ENCODE assay signal across 28 cellular contexts in the genomic region with DNA sequence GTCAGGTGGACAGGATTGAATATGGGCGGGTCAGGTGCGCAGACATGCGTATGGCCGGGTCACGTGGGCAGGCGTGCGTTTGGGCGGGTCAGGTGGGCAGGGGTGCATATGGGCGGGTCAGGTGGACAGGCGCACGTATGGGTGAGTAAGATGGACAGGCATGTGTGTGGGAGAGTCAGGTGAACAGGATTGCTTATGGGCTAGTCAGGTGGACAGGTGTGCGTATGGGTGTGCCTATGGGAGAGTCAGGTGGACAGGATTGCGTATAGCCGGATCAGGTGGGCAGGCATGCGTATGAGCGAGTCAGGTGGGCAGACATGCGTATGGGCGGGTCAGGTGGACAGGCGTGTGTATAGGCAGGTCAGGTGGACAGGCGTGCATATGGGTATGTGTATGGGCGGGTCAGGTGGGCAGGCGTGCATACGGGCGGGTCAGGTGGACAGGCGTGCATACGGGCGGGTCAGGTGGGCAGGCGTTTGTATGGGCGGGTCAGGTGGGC. TPM values are rescaled to one million over a fixed set of nuclear protein-coding genes. Genes with fewer than 3 reads are reported as not detected.
DNase-seq lines count a peak whose midpoint lies in the region; ATAC-seq and TF ChIP-seq lines count a peak whose summit lies in the region.
"Had no signal": no experiment of that assay in that cellular context is flagged by ENCODE, and none has a peak within 500 bp of the region (broad histone marks: within the 10 kb centered on the region; RNA-seq: fewer than 3 reads in every experiment).

No MANE protein-coding gene starts in this region.

- peak; percentile 24 for ATAC-seq in activated naive CD8-positive, alpha-beta T cell treated with anti-CD3 and anti-CD28 coated beads, Interleukin-2, amount 50 U/mL, for 24 hours
- ATAC-seq in RWPE2 (ENCODE audit: low read depth) (0 out of 3 replicates have a peak, but pooled peaks have one; percentile 28), lower lobe of right lung (peak in 1 of 2 donors; percentile 14), GM18520 (IDR thresholded peaks at IDR 0.05; ENCODE audit: unreplicated experiment) (no peak), HG02970 (IDR thresholded peaks at IDR 0.05; ENCODE audit: low FRiP score, unreplicated experiment) (no peak)
- peak; percentile 44 for ATAC-seq in stimulated activated memory B cell treated with anti-CD40 and anti-IgM and Interleukin-4, amounts not matched to agents 10 μg/mL and 1 μg/mL and 100 μg/mL, for 72 hours
- ATAC-seq: heart right ventricle, natural killer cell had no signal

- no peaks in the 10 kb centered on the region for H3K4me1 ChIP-seq in RWPE2 (ENCODE audit: insufficient read depth, poor library complexity, severe bottlenecking)
- H3K4me1 ChIP-seq in lower lobe of right lung = peaks cover 16% of the 10 kb centered on the region

- TF ChIP-seq CTCF in RWPE2 (IDR thresholded peaks at IDR 0.05; ENCODE audit: poor library complexity, severe bottlenecking) (no peak), lower lobe of right lung (IDR thresholded peaks at IDR 0.05) (no peak)

- H3K9me3 ChIP-seq in RWPE2 (ENCODE audit: severe bottlenecking) (no peaks in the 10 kb centered on the region), lower lobe of right lung (no peaks in the 10 kb centered on the region)
- H3K9me3 ChIP-seq: SJSA1, testis had no signal

- H3K27ac Mint-ChIP-seq in activated naive CD8-positive, alpha-beta T cell treated with anti-CD3 and anti-CD28 coated beads, Interleukin-2, amount 50 U/mL, for 24 hours = no peak overlapping the region
- no peak overlapping the region for H3K27ac Mint-ChIP-seq in activated naive CD8-positive, alpha-beta T cell treated with anti-CD3 and anti-CD28 coated beads for 36 hours
- no peak overlapping the region for H3K27ac Mint-ChIP-seq in stimulated activated memory B cell treated with anti-CD40 and anti-IgM and Interleukin-4, amounts not matched to agents 10 μg/mL and 1 μg/mL and 100 μg/mL, for 72 hours
- H3K27ac Mint-ChIP-seq: activated CD4-positive, alpha-beta T cell treated with anti-CD3 and anti-CD28 coated beads, Interleukin-2, amount 10 ng/mL, durations not matched to agents 7 days and 5 days; activated naive CD8-positive, alpha-beta T cell treated with anti-CD3 and anti-CD28 coated beads, Interleukin-2, amount 10 ng/mL, durations not matched to agents 7 days and 5 days; natural killer cell had no signal

- H3K27me3 ChIP-seq in RWPE2 (ENCODE audit: insufficient read depth, poor library complexity, severe bottlenecking) (no peaks in the 10 kb centered on the region), lower lobe of right lung (ENCODE audit: low read depth) (no peaks in the 10 kb centered on the region)
- H3K27me3 ChIP-seq: esophagus squamous epithelium, heart right ventricle, SJSA1, testis had no signal

- no peak overlapping the region for H3K4me3 ChIP-seq in RWPE2 (ENCODE audit: severe bottlenecking)
- no peak overlapping the region for H3K4me3 ChIP-seq in lower lobe of right lung
- H3K4me3 ChIP-seq: esophagus squamous epithelium, GM23248, heart right ventricle, SJSA1, testis had no signal

- H3K36me3 Mint-ChIP-seq in activated naive CD8-positive, alpha-beta T cell treated with anti-CD3 and anti-CD28 coated beads, Interleukin-2, amount 50 U/mL, for 24 hours (ENCODE audit: low read depth) = no peaks in the 10 kb centered on the region
- no peaks in the 10 kb centered on the region for H3K36me3 Mint-ChIP-seq in activated naive CD8-positive, alpha-beta T cell treated with anti-CD3 and anti-CD28 coated beads for 36 hours
- H3K36me3 Mint-ChIP-seq in stimulated activated memory B cell treated with anti-CD40 and anti-IgM and Interleukin-4, amounts not matched to agents 10 μg/mL and 1 μg/mL and 100 μg/mL, for 72 hours = peaks cover 4% of the 10 kb centered on the region
- H3K36me3 Mint-ChIP-seq: activated naive CD8-positive, alpha-beta T cell treated with anti-CD3 and anti-CD28 coated beads, Interleukin-2, amount 10 ng/mL, durations not matched to agents 7 days and 5 days; natural killer cell had no signal

- H3K36me3 ChIP-seq in RWPE2 (ENCODE audit: low read depth) = no peaks in the 10 kb centered on the region
- no peaks in the 10 kb centered on the region for H3K36me3 ChIP-seq in lower lobe of right lung
- H3K36me3 ChIP-seq: esophagus squamous epithelium, heart right ventricle, SJSA1, WERI-Rb-1 had no signal

- no peaks in the 10 kb centered on the region for H3K9me3 Mint-ChIP-seq in activated naive CD8-positive, alpha-beta T cell treated with anti-CD3 and anti-CD28 coated beads, Interleukin-2, amount 50 U/mL, for 24 hours
- H3K9me3 Mint-ChIP-seq in activated naive CD8-positive, alpha-beta T cell treated with anti-CD3 and anti-CD28 coated beads for 36 hours = peaks cover 7% of the 10 kb centered on the region
- peaks cover 2% of the 10 kb centered on the region for H3K9me3 Mint-ChIP-seq in stimulated activated memory B cell treated with anti-CD40 and anti-IgM and Interleukin-4, amounts not matched to agents 10 μg/mL and 1 μg/mL and 100 μg/mL, for 72 hours
- H3K9me3 Mint-ChIP-seq: activated naive CD8-positive, alpha-beta T cell treated with anti-CD3 and anti-CD28 coated beads, Interleukin-2, amount 10 ng/mL, durations not matched to agents 7 days and 5 days; natural killer cell had no signal

- DNase-seq in activated naive CD8-positive, alpha-beta T cell treated with anti-CD3 and anti-CD28 coated beads, Interleukin-2, amount 50 U/mL, for 24 hours = no peak
- DNase-seq in activated naive CD8-positive, alpha-beta T cell treated with anti-CD3 and anti-CD28 coated beads for 36 hours = no peak
- DNase-seq in RWPE2 (ENCODE audit: low spot score) (no peak), lower lobe of right lung (peak; percentile 45), NOMO-1 treated with dmso at 0.1 percent for 144 hours (lab: John Stamatoyannopoulos, UW; ENCODE audit: unreplicated experiment) (no peak)
- DNase-seq: activated CD4-positive, alpha-beta T cell treated with anti-CD3 and anti-CD28 coated beads, Interleukin-2, amount 10 ng/mL, durations not matched to agents 7 days and 5 days; activated naive CD8-positive, alpha-beta T cell treated with anti-CD3 and anti-CD28 coated beads, Interleukin-2, amount 10 ng/mL, durations not matched to agents 7 days and 5 days; activated T-cell treated with anti-CD3 and anti-CD28 coated beads, Interleukin-2, amount 50 U/mL, for 1 hour; Calu3; central memory CD4-positive, alpha-beta T cell; DND-41; esophagus squamous epithelium; GF-D8; GM23248; heart right ventricle; natural killer cell; NCI-H1105 treated with DMSO at 0.1 percent for 48 hours; NCI-H2081 treated with DMSO at 0.1 percent for 48 hours; NCI-H345; small intestine; stimulated activated naive CD4-positive, alpha-beta T cell treated with Interleukin-2 at 50 U/mL for 16 hours; T1000; testis; WERI-Rb-1 had no signal

- H3K27me3 Mint-ChIP-seq in activated naive CD8-positive, alpha-beta T cell treated with anti-CD3 and anti-CD28 coated beads, Interleukin-2, amount 50 U/mL, for 24 hours = peaks cover 3% of the 10 kb centered on the region
- H3K27me3 Mint-ChIP-seq in activated naive CD8-positive, alpha-beta T cell treated with anti-CD3 and anti-CD28 coated beads for 36 hours = no peaks in the 10 kb centered on the region
- H3K27me3 Mint-ChIP-seq in stimulated activated memory B cell treated with anti-CD40 and anti-IgM and Interleukin-4, amounts not matched to agents 10 μg/mL and 1 μg/mL and 100 μg/mL, for 72 hours = no peaks in the 10 kb centered on the region

- intact Hi-C loops in lower lobe of right lung (cut with DNase I) = no loop called here

- H3K27ac ChIP-seq in RWPE2 (ENCODE audit: poor library complexity, severe bottlenecking) (no peak overlapping the region), lower lobe of right lung (no peak overlapping the region)
- H3K27ac ChIP-seq: esophagus squamous epithelium, GM23248, heart right ventricle, SJSA1, testis, WERI-Rb-1 had no signal

- no peaks in the 10 kb centered on the region for H3K4me1 Mint-ChIP-seq in activated naive CD8-positive, alpha-beta T cell treated with anti-CD3 and anti-CD28 coated beads, Interleukin-2, amount 50 U/mL, for 24 hours
- no peaks in the 10 kb centered on the region for H3K4me1 Mint-ChIP-seq in activated naive CD8-positive, alpha-beta T cell treated with anti-CD3 and anti-CD28 coated beads for 36 hours
- H3K4me1 Mint-ChIP-seq in stimulated activated memory B cell treated with anti-CD40 and anti-IgM and Interleukin-4, amounts not matched to agents 10 μg/mL and 1 μg/mL and 100 μg/mL, for 72 hours = no peaks in the 10 kb centered on the region
- H3K4me1 Mint-ChIP-seq: activated CD4-positive, alpha-beta T cell treated with anti-CD3 and anti-CD28 coated beads, Interleukin-2, amount 10 ng/mL, durations not matched to agents 7 days and 5 days; activated naive CD8-positive, alpha-beta T cell treated with anti-CD3 and anti-CD28 coated beads, Interleukin-2, amount 10 ng/mL, durations not matched to agents 7 days and 5 days had no signal

- H3K4me3 Mint-ChIP-seq in activated naive CD8-positive, alpha-beta T cell treated with anti-CD3 and anti-CD28 coated beads, Interleukin-2, amount 50 U/mL, for 24 hours = no peak overlapping the region
- no peak overlapping the region for H3K4me3 Mint-ChIP-seq in activated naive CD8-positive, alpha-beta T cell treated with anti-CD3 and anti-CD28 coated beads for 36 hours
- H3K4me3 Mint-ChIP-seq in stimulated activated memory B cell treated with anti-CD40 and anti-IgM and Interleukin-4, amounts not matched to agents 10 μg/mL and 1 μg/mL and 100 μg/mL, for 72 hours = no peak overlapping the region
- H3K4me3 Mint-ChIP-seq: activated CD4-positive, alpha-beta T cell treated with anti-CD3 and anti-CD28 coated beads, Interleukin-2, amount 10 ng/mL, durations not matched to agents 7 days and 5 days; activated naive CD8-positive, alpha-beta T cell treated with anti-CD3 and anti-CD28 coated beads, Interleukin-2, amount 10 ng/mL, durations not matched to agents 7 days and 5 days; natural killer cell had no signal

RNA-seq across cellular contexts. Expression of a gene that starts 30.3 kb away (rescaled TPM):
- total RNA-seq in activated naive CD8-positive, alpha-beta T cell treated with anti-CD3 and anti-CD28 coated beads for 36 hours = 1 to 10 TPM; 3.7 to 3.9 TPM
- total RNA-seq in lower lobe of right lung = 40.8 TPM

Comparison
In these comparisons a context has a peak if more than half of its experiments do, and no peak if none do; other contexts are left out.
1. ATAC-seq: peak in activated naive CD8-positive, alpha-beta T cell treated with anti-CD3 and anti-CD28 coated beads, Interleukin-2, amount 50 U/mL, for 24 hours (single experiment), RWPE2 (single experiment) and stimulated activated memory B cell treated with anti-CD40 and anti-IgM and Interleukin-4, amounts not matched to agents 10 μg/mL and 1 μg/mL and 100 μg/mL, for 72 hours (single experiment); none in GM18520 (single experiment) and HG02970 (single experiment).